In genomic region chr12:121828306-121828705, GRCh38 we compare ENCODE assay signal across 20 cellular contexts. TPM values are rescaled to one million over a fixed set of nuclear protein-coding genes. Genes with fewer than 3 reads are reported as not detected.
A peak's percentile ranks its signal among the peaks of the same experiment; 100 is the strongest.
DNase-seq lines count a peak whose midpoint lies in the region; ATAC-seq, FAIRE-seq and TF ChIP-seq lines count a peak whose summit lies in the region.
"Had no signal": no experiment of that assay in that cellular context is flagged by ENCODE, and none has a peak within 500 bp of the region (broad histone marks: within the 10 kb centered on the region; RNA-seq: fewer than 3 reads in every experiment).

No MANE protein-coding gene starts in this region.

- no peaks in the 10 kb centered on the region for H3K27me3 Mint-ChIP-seq in activated T-cell treated with anti-CD3 and anti-CD28 coated beads, Interleukin-2, amount 50 U/mL, for 24 hours
- no peaks in the 10 kb centered on the region for H3K27me3 Mint-ChIP-seq in activated T-cell treated with anti-CD3 and anti-CD28 coated beads, Interleukin-2, amount 50 U/mL, for 4 hours (ENCODE audit: low read depth)
- H3K27me3 Mint-ChIP-seq in CD4-positive, alpha-beta T cell, result no peaks in the 10 kb centered on the region
- H3K27me3 Mint-ChIP-seq in astrocyte (ENCODE audit: low read depth, unreplicated experiment), result no peaks in the 10 kb centered on the region

- no peak overlapping the region for H3K4me3 Mint-ChIP-seq in activated T-cell treated with anti-CD3 and anti-CD28 coated beads, Interleukin-2, amount 50 U/mL, for 24 hours
- no peak overlapping the region for H3K4me3 Mint-ChIP-seq in activated T-cell treated with anti-CD3 and anti-CD28 coated beads, Interleukin-2, amount 50 U/mL, for 4 hours
- H3K4me3 Mint-ChIP-seq in CD4-positive, alpha-beta T cell, result peak overlapping the region; percentile 42
- H3K4me3 Mint-ChIP-seq in astrocyte (ENCODE audit: unreplicated experiment), result no peak overlapping the region

- no peak overlapping the region for H3K27ac ChIP-seq in CD4-positive, alpha-beta T cell (ENCODE audit: low read depth, low read length)
- no peak overlapping the region for H3K27ac ChIP-seq in astrocyte (ENCODE audit: low read depth, low read length)
- peak overlapping the region; percentile 91 for H3K27ac ChIP-seq in neutrophil
- H3K27ac ChIP-seq in SJCRH30, result no peak overlapping the region
- H3K27ac ChIP-seq: GM23248 had no signal

- H3K4me2 ChIP-seq in astrocyte (ENCODE audit: low read length), result no peak overlapping the region

- peaks cover 35% of the 10 kb centered on the region for H4K20me1 ChIP-seq in astrocyte (ENCODE audit: insufficient read depth, low read length)

- CTCF ChIA-PET in CD4-positive, alpha-beta T cell (lab: Charles Lee), result interaction anchor here (2.5 to 5.7 kb wide), 2 partner anchors 10 to 34 kb away, joined by 9 to 38 read pairs; partner anchors contain the start of gene RHOF

- peaks cover 42% of the 10 kb centered on the region for H3K36me3 ChIP-seq in astrocyte (ENCODE audit: insufficient read depth, low read length)
- peaks cover 79% of the 10 kb centered on the region for H3K36me3 ChIP-seq in neutrophil
- H3K36me3 ChIP-seq in SJCRH30, result peaks cover 17% of the 10 kb centered on the region

- H3K9me3 ChIP-seq in CD4-positive, alpha-beta T cell (ENCODE audit: control insufficient read depth, low read length), result no peaks in the 10 kb centered on the region
- no peaks in the 10 kb centered on the region for H3K9me3 ChIP-seq in astrocyte (ENCODE audit: insufficient read depth, low read depth, low read length)
- no peaks in the 10 kb centered on the region for H3K9me3 ChIP-seq in neutrophil
- H3K9me3 ChIP-seq in SJCRH30 (replicated peaks), result no peaks in the 10 kb centered on the region

- intact Hi-C loops in CD4-positive, alpha-beta T cell (cut with DNase I, micrococcal nuclease), result no loop called here

- no peaks in the 10 kb centered on the region for H3K9me3 Mint-ChIP-seq in activated T-cell treated with anti-CD3 and anti-CD28 coated beads, Interleukin-2, amount 50 U/mL, for 24 hours
- H3K9me3 Mint-ChIP-seq in activated T-cell treated with anti-CD3 and anti-CD28 coated beads, Interleukin-2, amount 50 U/mL, for 4 hours, result no peaks in the 10 kb centered on the region
- no peaks in the 10 kb centered on the region for H3K9me3 Mint-ChIP-seq in CD4-positive, alpha-beta T cell
- H3K9me3 Mint-ChIP-seq in astrocyte (ENCODE audit: unreplicated experiment), result no peaks in the 10 kb centered on the region

- peaks cover 87% of the 10 kb centered on the region for H3K36me3 Mint-ChIP-seq in activated T-cell treated with anti-CD3 and anti-CD28 coated beads, Interleukin-2, amount 50 U/mL, for 24 hours (ENCODE audit: low read depth)
- H3K36me3 Mint-ChIP-seq in activated T-cell treated with anti-CD3 and anti-CD28 coated beads, Interleukin-2, amount 50 U/mL, for 4 hours (ENCODE audit: insufficient read depth), result peaks cover 41% of the 10 kb centered on the region
- H3K36me3 Mint-ChIP-seq in CD4-positive, alpha-beta T cell (ENCODE audit: low read depth), result peaks cover 88% of the 10 kb centered on the region
- peaks cover 25% of the 10 kb centered on the region for H3K36me3 Mint-ChIP-seq in astrocyte (ENCODE audit: low read depth, unreplicated experiment)

- peaks cover 16% of the 10 kb centered on the region for H3K4me1 Mint-ChIP-seq in activated T-cell treated with anti-CD3 and anti-CD28 coated beads, Interleukin-2, amount 50 U/mL, for 24 hours (ENCODE audit: low read depth)
- H3K4me1 Mint-ChIP-seq in activated T-cell treated with anti-CD3 and anti-CD28 coated beads, Interleukin-2, amount 50 U/mL, for 4 hours (ENCODE audit: low read depth), result peaks cover 1% of the 10 kb centered on the region
- H3K4me1 Mint-ChIP-seq in CD4-positive, alpha-beta T cell (ENCODE audit: low read depth), result no peaks in the 10 kb centered on the region
- H3K4me1 Mint-ChIP-seq in astrocyte (ENCODE audit: low read depth, unreplicated experiment), result no peaks in the 10 kb centered on the region

- H3K27ac Mint-ChIP-seq in activated T-cell treated with anti-CD3 and anti-CD28 coated beads, Interleukin-2, amount 50 U/mL, for 24 hours, result peak overlapping the region; percentile 49
- peak overlapping the region; percentile 59 for H3K27ac Mint-ChIP-seq in CD4-positive, alpha-beta T cell
- H3K27ac Mint-ChIP-seq in astrocyte (ENCODE audit: unreplicated experiment), result peak overlapping the region; percentile 70

- no peaks in the 10 kb centered on the region for H3K79me2 ChIP-seq in astrocyte (ENCODE audit: insufficient read depth, low read length)

- no peak for FAIRE-seq in astrocyte (lab: Jason Lieb, UNC)
- FAIRE-seq: GM12891, K562 had no signal

- no peak overlapping the region for H3K9ac ChIP-seq in astrocyte (ENCODE audit: low read length)
- H3K9ac ChIP-seq: GM23248 had no signal

- H3K27me3 ChIP-seq in CD4-positive, alpha-beta T cell (ENCODE audit: control insufficient read depth, insufficient read depth, low read length), result no peaks in the 10 kb centered on the region
- H3K27me3 ChIP-seq in astrocyte (ENCODE audit: insufficient read depth, low read length), result no peaks in the 10 kb centered on the region
- no peaks in the 10 kb centered on the region for H3K27me3 ChIP-seq in neutrophil
- H3K27me3 ChIP-seq in SJCRH30, result no peaks in the 10 kb centered on the region

- H3K4me1 ChIP-seq in astrocyte (ENCODE audit: insufficient read depth, low read length) (no peaks in the 10 kb centered on the region), neutrophil (ENCODE audit: control insufficient read depth in 1 of 2, insufficient read depth in 1 of 2, low read depth in 1 of 2, low read length in 1 of 2) (peaks cover 20 to 25% of the 10 kb centered on the region in 2 experiments), SJCRH30 (no peaks in the 10 kb centered on the region)

- no peak overlapping the region for H2AFZ ChIP-seq in astrocyte (ENCODE audit: low read depth, low read length)
- H2AFZ ChIP-seq: GM23248 had no signal

- POLR2A ChIA-PET in CD4-positive, alpha-beta T cell (lab: Charles Lee), result interaction anchor here (0.9 to 1.2 kb wide), 3 partner anchors 11 to 142 kb away, joined by 3 to 8 read pairs (median 5); no protein-coding TSS in a partner anchor

- H3K4me3 ChIP-seq in astrocyte (ENCODE audit: insufficient read depth, low read depth, low read length) (no peak overlapping the region), neutrophil (ENCODE audit: low read depth in 1 of 2, low read length in 1 of 2) (no peak overlapping the region), SJCRH30 (no peak overlapping the region)
- H3K4me3 ChIP-seq: GM23248, K562 had no signal

- TF ChIP-seq CTCF in CD4-positive, alpha-beta T cell (IDR thresholded peaks at IDR 0.05), result no peak
- TF ChIP-seq CTCF in astrocyte (IDR thresholded peaks at IDR 0.05; ENCODE audit: insufficient read depth, low read depth, low read length), result no peak
- no peak for TF ChIP-seq CTCF in neutrophil (IDR thresholded peaks at IDR 0.05)

- no peak for DNase-seq in activated T-cell treated with anti-CD3 and anti-CD28 coated beads, Interleukin-2, amount 50 U/mL, for 24 hours
- no peak for DNase-seq in activated T-cell treated with anti-CD3 and anti-CD28 coated beads, Interleukin-2, amount 50 U/mL, for 4 hours
- no peak for DNase-seq in CD4-positive, alpha-beta T cell
- DNase-seq in astrocyte (ENCODE audit: low read depth) (no peak), SJCRH30 (no peak)
- DNase-seq: DMS 273 treated with DMSO at 0.1 percent for 48 hours, GF-D8, GM23248, NCI-H1417 treated with DMSO at 0.1 percent for 48 hours, NCI-H2029, NCI-H2171, NCI-H446, OCI-M1 had no signal

- ATAC-seq in activated T-cell treated with anti-CD3 and anti-CD28 coated beads, Interleukin-2, amount 50 U/mL, for 4 hours, result no peak
- ATAC-seq in CD4-positive, alpha-beta T cell (ENCODE audit: poor library complexity), result no peak
- no peak for ATAC-seq in GM21737 (IDR thresholded peaks at IDR 0.05; ENCODE audit: unreplicated experiment)
- ATAC-seq in HG02884 (IDR thresholded peaks at IDR 0.05; ENCODE audit: unreplicated experiment), result no peak
- ATAC-seq: K562 had no signal

RNA-seq across cellular contexts. Expression of gene SETD1B, which starts 24.5 kb away (rescaled TPM):
- total RNA-seq in activated T-cell treated with anti-CD3 and anti-CD28 coated beads, Interleukin-2, amount 50 U/mL, for 4 hours, result 10 to 100 TPM; 30.4 to 32.7 (median 31.7) TPM
- 100 to 1,000 TPM; 146 to 151 TPM for total RNA-seq in CD4-positive, alpha-beta T cell
- total RNA-seq in astrocyte, result 20.9 and 24.0 TPM in 2 replicates
- 3.2 and 3.8 TPM in 2 replicates for total RNA-seq in SJCRH30 (2014; rRNA removed; shearing (Covaris generic))

RNA-seq across cellular contexts. Expression of gene HPD, which starts 30.4 kb away (rescaled TPM):
- under 1 TPM; 0.20 to 0.27 (median 0.26) TPM for total RNA-seq in activated T-cell treated with anti-CD3 and anti-CD28 coated beads, Interleukin-2, amount 50 U/mL, for 4 hours
- total RNA-seq in CD4-positive, alpha-beta T cell, result not detected
- total RNA-seq in astrocyte, result not detected in 2 replicates
- not detected in 2 replicates for total RNA-seq in SJCRH30 (2014; rRNA removed; shearing (Covaris generic))
- total RNA-seq: Daoy, GM23248, RPMI7951 had no signal

RNA-seq across cellular contexts. Expression of gene RHOF, which starts 34.8 kb away (rescaled TPM):
- 10 to 100 TPM; 80.7 to 94.6 (median 85.8) TPM for total RNA-seq in activated T-cell treated with anti-CD3 and anti-CD28 coated beads, Interleukin-2, amount 50 U/mL, for 4 hours
- 100 to 1,000 TPM; 155 to 164 TPM for total RNA-seq in CD4-positive, alpha-beta T cell
- 28.0 and 31.9 TPM in 2 replicates for total RNA-seq in astrocyte
- 2.8 and 5.2 TPM in 2 replicates for total RNA-seq in SJCRH30 (2014; rRNA removed; shearing (Covaris generic))
